Comparison of ENCODE assay signal across 8 cellular contexts in the genomic region with DNA sequence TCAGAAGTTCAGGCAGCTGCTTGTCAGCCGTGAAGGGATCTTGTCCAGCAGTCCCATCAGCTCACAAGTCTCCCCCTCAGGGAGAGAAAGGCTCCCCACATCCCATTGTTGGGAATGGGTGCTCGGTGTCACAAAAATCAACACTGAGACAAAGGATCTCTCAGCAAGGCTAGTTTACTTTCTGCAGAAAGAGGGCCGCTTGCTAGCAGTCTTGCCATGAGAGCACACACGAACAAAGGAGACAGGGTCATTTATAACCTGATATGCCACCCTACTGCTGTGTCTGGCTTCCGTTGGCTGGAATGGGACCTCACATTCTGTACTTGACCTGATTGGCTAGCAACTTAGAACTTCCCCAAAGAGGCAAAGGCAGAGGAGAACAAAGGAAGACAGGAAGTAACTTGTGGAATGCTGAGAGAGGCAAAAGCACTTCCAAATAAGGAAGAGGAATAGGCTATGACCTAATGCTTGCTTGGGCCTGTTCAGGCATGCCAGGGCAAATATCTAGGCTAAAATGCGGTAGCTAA. TPM values are rescaled to one million over a fixed set of nuclear protein-coding genes. Genes with fewer than 3 reads are reported as not detected.
DNase-seq lines count a peak whose midpoint lies in the region; FAIRE-seq and TF ChIP-seq lines count a peak whose summit lies in the region.

No MANE protein-coding gene starts in this region.

- no peaks in the 10 kb centered on the region for H3K27me3 ChIP-seq in layer of hippocampus (ENCODE audit: control insufficient read depth, insufficient read depth, low read length)
- H3K27me3 ChIP-seq in tibial nerve, result no peaks in the 10 kb centered on the region

- H3K27ac ChIP-seq in layer of hippocampus (ENCODE audit: low read depth, low read length) (peak overlapping the region; percentile 75), tibial nerve (peak overlapping the region; percentile 54 to 94 (median 74))

- 25 to 37% methylated on average over 6 of the region's 6 CpGs for WGBS in tibial nerve, 2 donors

- peak overlapping the region in 1 of 4 donors; percentile 2 for H3K4me3 ChIP-seq in tibial nerve

- TF ChIP-seq CTCF in tibial nerve (IDR thresholded peaks at IDR 0.05), result no peak

- no peak for FAIRE-seq in GM19239 (lab: Jason Lieb, UNC)

- H3K9me3 ChIP-seq in tibial nerve, result no peaks in the 10 kb centered on the region

- DNase-seq in GDM1 (lab: John Stamatoyannopoulos, UW) (peak; percentile 91), NCI-H2196 (lab: John Stamatoyannopoulos, UW; ENCODE audit: unreplicated experiment) (peak; percentile 89), brain pericyte (ENCODE audit: low read depth, low spot score) (peak; percentile 15), tibial nerve (ENCODE audit: low spot score in 2 of 2) (peak in 1 of 2 donors; percentile 7), GM19239 (ENCODE audit: insufficient read length, low spot score) (no peak)
- no peak for DNase-seq in activated effector memory CD4-positive, alpha-beta T cell treated with Interleukin-2 at 50 U/mL for 16 hours
- DNase-seq in activated CD4-positive, alpha-beta T cell treated with anti-CD3 and anti-CD28 coated beads, Interleukin-2, amount 50 U/mL, for 48 hours, result no peak

- no peaks in the 10 kb centered on the region for H3K36me3 ChIP-seq in tibial nerve

- peak in 1 of 2 donors; percentile 58 for TF ChIP-seq EP300 in tibial nerve (IDR thresholded peaks at IDR 0.05)

- TF ChIP-seq POLR2A in tibial nerve (IDR thresholded peaks at IDR 0.05), result peak in 1 of 2 donors; percentile 34

- H3K4me1 ChIP-seq in tibial nerve, result peaks cover 0 to 29% (median 12%) of the 10 kb centered on the region in 4 donors

RNA-seq across cellular contexts. Expression of gene IGFL3, which starts 8.7 kb away (rescaled TPM):
- not detected for total RNA-seq in tibial nerve

RNA-seq across cellular contexts. Expression of gene IGFL2, which starts 14.9 kb away (rescaled TPM):
- total RNA-seq in tibial nerve, result 1 to 10 TPM in 1 of 4 donors, not detected in 3; 1.0 TPM

Comparison
In these comparisons a context has a peak if more than half of its experiments do, and no peak if none do; other contexts are left out.
1. DNase-seq: peak in GDM1 (single experiment), NCI-H2196 (single experiment) and brain pericyte (single experiment); none in activated effector memory CD4-positive, alpha-beta T cell treated with Interleukin-2 at 50 U/mL for 16 hours (single experiment), GM19239 (single experiment) and activated CD4-positive, alpha-beta T cell treated with anti-CD3 and anti-CD28 coated beads, Interleukin-2, amount 50 U/mL, for 48 hours (0 of 2).